In genomic region chrX:118207831-118208453, GRCh38 we compare ENCODE assay signal across 27 cellular contexts.
DNase-seq lines count a peak whose midpoint lies in the region; ATAC-seq and TF ChIP-seq lines count a peak whose summit lies in the region.
"Had no signal": no experiment of that assay in that cellular context is flagged by ENCODE, and none has a peak within 500 bp of the region (broad histone marks: within the 10 kb centered on the region; RNA-seq: fewer than 3 reads in every experiment).

No MANE protein-coding gene starts in this region.

- no peaks in the 10 kb centered on the region for H3K9me2 ChIP-seq in PC-3 (replicated peaks; ENCODE audit: low read length)

- H3K36me3 ChIP-seq in PC-3 (ENCODE audit: low read depth, low read length) = no peaks in the 10 kb centered on the region
- H3K36me3 ChIP-seq: ovary, thoracic aorta had no signal

- CTCF ChIA-PET in PC-3 (lab: Charles Lee) = no interaction called here

- no peaks in the 10 kb centered on the region for H3K9me3 ChIP-seq in PC-3 (ENCODE audit: low read length)
- H3K9me3 ChIP-seq: ovary, thoracic aorta had no signal

- H2AFZ ChIP-seq in PC-3 (ENCODE audit: low read length) = no peak overlapping the region

- H3K27ac ChIP-seq in PC-3 (ENCODE audit: low read length) = peak overlapping the region; percentile 92
- H3K27ac ChIP-seq: coronary artery, ovary, thoracic aorta had no signal

- no peaks in the 10 kb centered on the region for H4K20me1 ChIP-seq in PC-3 (ENCODE audit: low read length)

- H3F3A ChIP-seq in PC-3 (ENCODE audit: low read length, unreplicated experiment) = no peaks in the 10 kb centered on the region

- H3K4me3 ChIP-seq in LNCaP clone FGC (ENCODE audit: low read depth, low read length) (no peak overlapping the region), PC-3 (ENCODE audit: low read length) (0 out of 2 replicates have a peak overlapping the region, but pooled peaks have one; percentile 16)
- H3K4me3 ChIP-seq: coronary artery, ovary, thoracic aorta had no signal

- DNase-seq in NCI-H1105 treated with DMSO at 0.1 percent for 48 hours (lab: John Stamatoyannopoulos, UW) (peak; percentile 2), NCI-H1105 (lab: John Stamatoyannopoulos, UW) (no peak), LNCaP clone FGC (ENCODE audit: low read depth) (peak; percentile 83), PC-3 (peak; percentile 80), left lobe of liver (ENCODE audit: low spot score) (no peak), HuH-7.5 (ENCODE audit: low spot score) (no peak), cardiac septum (ENCODE audit: low spot score) (no peak)
- DNase-seq in activated naive CD4-positive, alpha-beta T cell treated with anti-CD3 and anti-CD28 coated beads, Interleukin-2, amount 50 U/mL, for 72 hours (ENCODE audit: low spot score in 2 of 2) = no peak
- DNase-seq: CD4-positive, CD25-positive, alpha-beta regulatory T cell; effector CD8-positive, alpha-beta T cell; EL; hypothalamus; left cardiac atrium; mesenchymal stem cell; NCI-H1048; NCI-H2171 treated with DMSO at 0.1 percent for 48 hours; NCI-H526; ovary; Right ventricle myocardium superior had no signal

- H3K27ac Mint-ChIP-seq in activated naive CD4-positive, alpha-beta T cell treated with anti-CD3 and anti-CD28 coated beads, Interleukin-2, amount 50 U/mL, for 72 hours = no peak overlapping the region
- H3K27ac Mint-ChIP-seq: activated naive CD8-positive, alpha-beta T cell; activated T-helper 2 cell treated with anti-CD3 and anti-CD28 coated beads, Interferon-gamma antibody, Interleukin-2, Interleukin-4, amounts not matched to agents 10 μg/mL and 5 μg/mL and 100 μg/mL, durations not matched to agents 14 hours and 24 hours and 36 hours; CD4-positive, CD25-positive, alpha-beta regulatory T cell; IgD-negative memory B cell; stimulated activated naive CD8-positive, alpha-beta T cell treated with anti-CD3 and anti-CD28 coated beads, Interleukin-15, Interleukin-2, amounts not matched to agents 100 ng/mL and 50 ng/mL, for 24 hours had no signal

- BruUV-seq in PC-3 (replicated peaks; lab: Mats Ljungman, UMichigan) = no TSS peak

- intact Hi-C loops in PC-3 (cut with micrococcal nuclease) = loop anchor here (5.0 kb wide), 1 partner anchor 141 kb away; no protein-coding TSS in a partner anchor
- intact Hi-C loops in cardiac septum (cut with DNase I) = no loop called here

- H3K4me1 ChIP-seq in PC-3 (ENCODE audit: insufficient read depth, low read length) = peaks cover 12% of the 10 kb centered on the region

- no peak for TF ChIP-seq CTCF in LNCaP clone FGC (IDR thresholded peaks at IDR 0.05; ENCODE audit: control insufficient read depth, extremely low read depth, insufficient read depth)
- TF ChIP-seq CTCF in PC-3 (conservative IDR thresholded peaks at IDR 0.05; ENCODE audit: low read depth, low read length) = no peak

- ATAC-seq in PC-3 (peak; percentile 94), left lobe of liver (peak; percentile 78)
- no peak for ATAC-seq in activated naive CD4-positive, alpha-beta T cell treated with anti-CD3 and anti-CD28 coated beads, Interleukin-2, amount 50 U/mL, for 72 hours
- ATAC-seq: left cardiac atrium, Panc1 had no signal

- no peaks in the 10 kb centered on the region for H3K9me3 Mint-ChIP-seq in activated naive CD4-positive, alpha-beta T cell treated with anti-CD3 and anti-CD28 coated beads, Interleukin-2, amount 50 U/mL, for 72 hours
- H3K9me3 Mint-ChIP-seq: activated T-helper 2 cell treated with anti-CD3 and anti-CD28 coated beads, Interferon-gamma antibody, Interleukin-2, Interleukin-4, amounts not matched to agents 10 μg/mL and 5 μg/mL and 100 μg/mL, durations not matched to agents 14 hours and 24 hours and 36 hours; CD4-positive, CD25-positive, alpha-beta regulatory T cell; IgD-negative memory B cell; neural crest cell; stimulated activated naive CD8-positive, alpha-beta T cell treated with anti-CD3 and anti-CD28 coated beads, Interleukin-15, Interleukin-2, amounts not matched to agents 100 ng/mL and 50 ng/mL, for 24 hours had no signal

- peak overlapping the region; percentile 61 for H3K4me2 ChIP-seq in PC-3 (ENCODE audit: low read length)

- no peaks in the 10 kb centered on the region for H3K79me2 ChIP-seq in PC-3 (ENCODE audit: low read length)

- no peaks in the 10 kb centered on the region for H3K27me3 ChIP-seq in PC-3 (ENCODE audit: low read length)
- H3K27me3 ChIP-seq: ovary had no signal

- H3K36me3 Mint-ChIP-seq in activated naive CD4-positive, alpha-beta T cell treated with anti-CD3 and anti-CD28 coated beads, Interleukin-2, amount 50 U/mL, for 72 hours = no peaks in the 10 kb centered on the region
- H3K36me3 Mint-ChIP-seq: activated naive CD8-positive, alpha-beta T cell; CD4-positive, CD25-positive, alpha-beta regulatory T cell; IgD-negative memory B cell had no signal

- POLR2A ChIA-PET in PC-3 (lab: Charles Lee; ENCODE audit: unreplicated experiment) = no interaction called here

- H3K9ac ChIP-seq in PC-3 (ENCODE audit: low read length) = peak overlapping the region; percentile 70

Comparison
In these comparisons a context has a peak if more than half of its experiments do, and no peak if none do; other contexts are left out.
1. DNase-seq: peak in NCI-H1105 treated with DMSO at 0.1 percent for 48 hours (single experiment), LNCaP clone FGC (single experiment) and PC-3 (single experiment); none in NCI-H1105 (single experiment), left lobe of liver (single experiment), HuH-7.5 (single experiment), cardiac septum (single experiment) and activated naive CD4-positive, alpha-beta T cell treated with anti-CD3 and anti-CD28 coated beads, Interleukin-2, amount 50 U/mL, for 72 hours (0 of 2).
2. ATAC-seq: peak in PC-3 (single experiment) and left lobe of liver (single experiment); none in activated naive CD4-positive, alpha-beta T cell treated with anti-CD3 and anti-CD28 coated beads, Interleukin-2, amount 50 U/mL, for 72 hours (0 of 2).